In genomic region chr11:45904309-45904915, GRCh38 we compare ENCODE assay signal across 23 cellular contexts.
"Had no signal": no experiment of that assay in that cellular context is flagged by ENCODE, and none has a peak within 500 bp of the region (broad histone marks: within the 10 kb centered on the region; RNA-seq: fewer than 3 reads in every experiment).

No MANE protein-coding gene starts in this region.

- H3K9me3 ChIP-seq: esophagus squamous epithelium, gastrocnemius medialis, prostate gland, spleen, thoracic aorta had no signal

- H3K27ac ChIP-seq: coronary artery, esophagus squamous epithelium, gastrocnemius medialis, prostate gland, spleen, thoracic aorta had no signal

- H3K4me3 ChIP-seq: coronary artery, esophagus squamous epithelium, gastrocnemius medialis, prostate gland, spleen, thoracic aorta had no signal

- H3K36me3 ChIP-seq: prostate gland, thoracic aorta had no signal

- DNase-seq: activated CD4-positive, alpha-beta T cell treated with anti-CD3 and anti-CD28 coated beads for 4 hours; activated CD4-positive, alpha-beta T cell treated with anti-CD3 and anti-CD28 coated beads, Interleukin-2, amount 50 U/mL, for 48 hours; activated CD4-positive, CD25-positive, alpha-beta regulatory T cell; activated CD8-positive, alpha-beta memory T cell treated with anti-CD3 and anti-CD28 coated beads, Interleukin-2, amount 50 U/mL, for 48 hours; activated naive CD4-positive, alpha-beta T cell treated with Interleukin-2 at 50 U/mL for 16 hours; activated naive CD8-positive, alpha-beta T cell treated with anti-CD3 and anti-CD28 coated beads for 36 hours; activated T-cell treated with anti-CD3 and anti-CD28 coated beads, Interleukin-2, amount 50 U/mL, for 4 hours; endodermal cell; esophagus squamous epithelium; gastrocnemius medialis; head of caudate nucleus; left cardiac atrium; mesenchymal stem cell; nephron progenitor cell; spleen; stimulated activated CD4-positive, alpha-beta T cell treated with anti-CD3 and anti-CD28 coated beads, Interleukin-4, amount 100 ng/mL, for 4 hours; SW 1271; T-helper 17 cell had no signal

- FAIRE-seq: bronchial epithelial cell, islet of Langerhans had no signal
